1 cellular context compared by ENCODE assay signal in genomic region chr1:205748398-205749093, GRCh38.
TF ChIP-seq lines count a peak whose summit lies in the region.

No MANE protein-coding gene starts in this region.

TF ChIP-seq in HEK293, 187 proteins besides CTCF, POLR2A, EP300 and RAD21 (continued from another document):
- TF ChIP-seq ZNF704 (tag by site-specific recombination; IDR thresholded peaks at IDR 0.05) (no peak), ZSCAN30 (tag by site-specific recombination; IDR thresholded peaks at IDR 0.05) (no peak; the same call in 1 of the 2 replicates), ZNF416 (tag by site-specific recombination; IDR thresholded peaks at IDR 0.05) (no peak), ZNF692 (tag by site-specific recombination; IDR thresholded peaks at IDR 0.05) (no peak), MZF1 (tag by site-specific recombination; IDR thresholded peaks at IDR 0.05; ENCODE audit: borderline replicate concordance) (no peak), ZNF48 (tag by site-specific recombination; IDR thresholded peaks at IDR 0.05) (no peak), ZNF654 (tag by site-specific recombination; IDR thresholded peaks at IDR 0.05; ENCODE audit: low read depth) (0 out of 2 replicates have a peak, but pooled peaks have one; percentile 3), ZIC2 (tag by site-specific recombination; IDR thresholded peaks at IDR 0.05) (no peak), ZBTB49 (tag by site-specific recombination; IDR thresholded peaks at IDR 0.05; ENCODE audit: low read depth) (no peak), REST (tag by site-specific recombination; IDR thresholded peaks at IDR 0.05) (no peak), PRDM4 (tag by site-specific recombination; IDR thresholded peaks at IDR 0.05) (no peak), ZNF155 (tag by site-specific recombination; IDR thresholded peaks at IDR 0.05) (no peak), ZNF600 (tag by site-specific recombination; IDR thresholded peaks at IDR 0.05) (peak; percentile 80), ZNF121 (tag by site-specific recombination; IDR thresholded peaks at IDR 0.05) (no peak), ZNF2 (tag by site-specific recombination; IDR thresholded peaks at IDR 0.05) (no peak), ZFHX2 (tag by site-specific recombination; conservative IDR thresholded peaks at IDR 0.05) (0 out of 2 replicates have a peak, but pooled peaks have one; percentile 25), ZNF140 (tag by site-specific recombination; IDR thresholded peaks at IDR 0.05) (no peak), INSM2 (tag by site-specific recombination; IDR thresholded peaks at IDR 0.05) (no peak), ZNF549 (tag by site-specific recombination; IDR thresholded peaks at IDR 0.05) (no peak), ELK4 (IDR thresholded peaks at IDR 0.05; ENCODE audit: borderline replicate concordance, low read depth, low read length) (no peak), ZBTB20 (tag by site-specific recombination; IDR thresholded peaks at IDR 0.05) (no peak), BCL11A (tag by site-specific recombination; IDR thresholded peaks at IDR 0.05; ENCODE audit: low read depth) (no peak)
